ENCODE assay signal across 27 cellular contexts in genomic region chr12:92601680-92602079, GRCh38.
DNase-seq lines count a peak whose midpoint lies in the region; ATAC-seq and TF ChIP-seq lines count a peak whose summit lies in the region.
"Had no signal": no experiment of that assay in that cellular context is flagged by ENCODE, and none has a peak within 500 bp of the region (broad histone marks: within the 10 kb centered on the region; RNA-seq: fewer than 3 reads in every experiment).

No MANE protein-coding gene starts in this region.

- CTCF ChIA-PET in CD4-positive, alpha-beta T cell (lab: Charles Lee) = no interaction called here
- CTCF ChIA-PET in MCF 10A (lab: Yijun Ruan, JAX) = no interaction called here

- no peak for TF ChIP-seq CTCF in CD4-positive, alpha-beta T cell (IDR thresholded peaks at IDR 0.05)
- TF ChIP-seq CTCF in HFFc6 (IDR thresholded peaks at IDR 0.05) (no peak), MCF 10A (IDR thresholded peaks at IDR 0.05; ENCODE audit: unreplicated experiment) (no peak)

- no peak overlapping the region for H3K14ac ChIP-seq in mesenchymal stem cell (ENCODE audit: low read length in 2 of 2)

- peaks cover 14% of the 10 kb centered on the region for H3K9me3 Mint-ChIP-seq in CD4-positive, alpha-beta T cell
- H3K9me3 Mint-ChIP-seq in HFFc6 (peaks cover 24% of the 10 kb centered on the region), MCF 10A (ENCODE audit: unreplicated experiment) (peaks cover 16% of the 10 kb centered on the region)

- no peak overlapping the region for H4K8ac ChIP-seq in mesenchymal stem cell (ENCODE audit: low read length)

- peak overlapping the region; percentile 29 to 42 for H2BK12ac ChIP-seq in mesenchymal stem cell (ENCODE audit: low read length in 2 of 2)

- H2BK120ac ChIP-seq in mesenchymal stem cell (ENCODE audit: low read depth, low read length) = no peak overlapping the region

- H3K9me3 ChIP-seq in CD4-positive, alpha-beta T cell (ENCODE audit: control insufficient read depth, low read length) = peaks cover 12% of the 10 kb centered on the region
- no peaks in the 10 kb centered on the region for H3K9me3 ChIP-seq in mesenchymal stem cell (ENCODE audit: control insufficient read depth, low read length)
- H3K9me3 ChIP-seq: pancreas, right atrium auricular region, SJCRH30, thyroid gland had no signal

- POLR2A ChIA-PET in CD4-positive, alpha-beta T cell (lab: Charles Lee) = no interaction called here
- POLR2A ChIA-PET in MCF 10A (lab: Yijun Ruan, JAX) = interaction anchor here (0.8 to 1.9 kb wide), 4 partner anchors 353 to 782 kb away, joined by 3 to 6 read pairs (median 4); partner anchors contain the start of gene BTG1

- no peak overlapping the region for H2AK5ac ChIP-seq in mesenchymal stem cell (ENCODE audit: low read length, severe bottlenecking)

- ATAC-seq in CD4-positive, alpha-beta T cell (ENCODE audit: poor library complexity) = no peak
- no peak for ATAC-seq in Right ventricle myocardium inferior
- ATAC-seq: activated CD8-positive, alpha-beta memory T cell treated with anti-CD3 and anti-CD28 coated beads, Interleukin-2, amount 10 ng/mL, durations not matched to agents 7 days and 5 days; activated T-cell treated with anti-CD3 and anti-CD28 coated beads, Interleukin-2, amount 50 U/mL, for 72 hours; CD8-positive, alpha-beta T cell; left lobe of liver; pancreas; stimulated activated naive CD8-positive, alpha-beta T cell treated with anti-CD3 and anti-CD28 coated beads, Interleukin-15, amount 100 ng/mL, for 72 hours had no signal

- intact Hi-C loops in CD4-positive, alpha-beta T cell (cut with DNase I, micrococcal nuclease) = no loop called here
- intact Hi-C loops in MCF 10A (cut with micrococcal nuclease) (no loop called here), Right ventricle myocardium inferior (cut with DNase I) (no loop called here)

- H3K27me3 ChIP-seq in CD4-positive, alpha-beta T cell (ENCODE audit: control insufficient read depth, insufficient read depth, low read length) = no peaks in the 10 kb centered on the region
- no peaks in the 10 kb centered on the region for H3K27me3 ChIP-seq in mesenchymal stem cell (ENCODE audit: control insufficient read depth in 1 of 2, insufficient read depth in 1 of 2, low read length in 2 of 2)
- H3K27me3 ChIP-seq: pancreas, right atrium auricular region, SJCRH30, thyroid gland had no signal

- 93% methylated on average over 6 of the region's 6 CpGs for WGBS in mesenchymal stem cell

- no TSS peak for BruUV-seq in MCF 10A (replicated peaks; lab: Mats Ljungman, UMichigan)

- peaks cover 13% of the 10 kb centered on the region for H3K36me3 Mint-ChIP-seq in CD4-positive, alpha-beta T cell (ENCODE audit: low read depth)
- H3K36me3 Mint-ChIP-seq in HFFc6 (ENCODE audit: low read depth) (peaks cover 23% of the 10 kb centered on the region), MCF 10A (ENCODE audit: insufficient read depth, unreplicated experiment) (no peaks in the 10 kb centered on the region)

- H4K91ac ChIP-seq in mesenchymal stem cell (ENCODE audit: low read length) = no peak overlapping the region

- no peak overlapping the region for H3K4me2 ChIP-seq in mesenchymal stem cell (ENCODE audit: low read length, poor library complexity, severe bottlenecking)

- peaks cover 2% of the 10 kb centered on the region for H3K4me1 ChIP-seq in mesenchymal stem cell (ENCODE audit: control insufficient read depth, insufficient read depth, low read depth, low read length)
- H3K4me1 ChIP-seq: pancreas, right atrium auricular region, SJCRH30, thyroid gland had no signal

- no peak overlapping the region for H3K18ac ChIP-seq in mesenchymal stem cell (ENCODE audit: low read depth in 1 of 2, low read length in 2 of 2)

- H2BK15ac ChIP-seq in mesenchymal stem cell (ENCODE audit: low read depth, poor library complexity, severe bottlenecking) = no peak overlapping the region

- H3K27ac Mint-ChIP-seq in CD4-positive, alpha-beta T cell = peak overlapping the region; percentile 24
- H3K27ac Mint-ChIP-seq in HFFc6 = peak overlapping the region; percentile 77
- peak overlapping the region; percentile 90 for H3K27ac Mint-ChIP-seq in MCF 10A (ENCODE audit: low read depth, unreplicated experiment)
- H3K27ac Mint-ChIP-seq: activated CD8-positive, alpha-beta memory T cell treated with anti-CD3 and anti-CD28 coated beads, Interleukin-2, amount 10 ng/mL, durations not matched to agents 7 days and 5 days; activated naive CD4-positive, alpha-beta T cell treated with anti-CD3 and anti-CD28 coated beads, Interleukin-2, amount 10 ng/mL, durations not matched to agents 7 days and 5 days; activated T-cell treated with anti-CD3 and anti-CD28 coated beads, Interleukin-2, amount 50 U/mL, for 72 hours; CD8-positive, alpha-beta T cell; nephron; stimulated activated naive CD8-positive, alpha-beta T cell treated with anti-CD3 and anti-CD28 coated beads, Interleukin-15, amount 100 ng/mL, for 72 hours had no signal

- no peak overlapping the region for H3K4me3 ChIP-seq in mesenchymal stem cell (ENCODE audit: insufficient read depth in 1 of 2, low read depth in 1 of 2, low read length in 2 of 2)
- H3K4me3 ChIP-seq: pancreas, right atrium auricular region, SJCRH30, thyroid gland had no signal

- H3K9ac ChIP-seq in mesenchymal stem cell (ENCODE audit: low read length) = no peak overlapping the region

- no peaks in the 10 kb centered on the region for H3K27me3 Mint-ChIP-seq in CD4-positive, alpha-beta T cell
- H3K27me3 Mint-ChIP-seq in HFFc6 (ENCODE audit: insufficient read depth) = peaks cover 1% of the 10 kb centered on the region; the same call in 1 of the 2 replicates
- no peaks in the 10 kb centered on the region for H3K27me3 Mint-ChIP-seq in MCF 10A (ENCODE audit: insufficient read depth, unreplicated experiment)
- H3K27me3 Mint-ChIP-seq: activated CD8-positive, alpha-beta memory T cell treated with anti-CD3 and anti-CD28 coated beads, Interleukin-2, amount 10 ng/mL, durations not matched to agents 7 days and 5 days; activated naive CD4-positive, alpha-beta T cell treated with anti-CD3 and anti-CD28 coated beads, Interleukin-2, amount 10 ng/mL, durations not matched to agents 7 days and 5 days; stimulated activated naive CD8-positive, alpha-beta T cell treated with anti-CD3 and anti-CD28 coated beads, Interleukin-15, amount 100 ng/mL, for 72 hours had no signal

- no peak overlapping the region for H3K4me3 Mint-ChIP-seq in CD4-positive, alpha-beta T cell
- H3K4me3 Mint-ChIP-seq in HFFc6 (no peak overlapping the region), MCF 10A (ENCODE audit: unreplicated experiment) (no peak overlapping the region)
- H3K4me3 Mint-ChIP-seq: activated CD8-positive, alpha-beta memory T cell treated with anti-CD3 and anti-CD28 coated beads, Interleukin-2, amount 10 ng/mL, durations not matched to agents 7 days and 5 days; activated naive CD4-positive, alpha-beta T cell treated with anti-CD3 and anti-CD28 coated beads, Interleukin-2, amount 10 ng/mL, durations not matched to agents 7 days and 5 days; activated T-cell treated with anti-CD3 and anti-CD28 coated beads, Interleukin-2, amount 50 U/mL, for 72 hours; CD8-positive, alpha-beta T cell; nephron; stimulated activated naive CD8-positive, alpha-beta T cell treated with anti-CD3 and anti-CD28 coated beads, Interleukin-15, amount 100 ng/mL, for 72 hours had no signal

- no peak overlapping the region for H3K23ac ChIP-seq in mesenchymal stem cell (ENCODE audit: low read length in 2 of 2)

- no peak overlapping the region for H3K27ac ChIP-seq in CD4-positive, alpha-beta T cell (ENCODE audit: low read depth, low read length)
- H3K27ac ChIP-seq in mesenchymal stem cell (ENCODE audit: low read length, poor library complexity, severe bottlenecking) = no peak overlapping the region
- H3K27ac ChIP-seq: pancreas, right atrium auricular region, SJCRH30, thyroid gland had no signal

- H2AFZ ChIP-seq in mesenchymal stem cell (ENCODE audit: low read depth, low read length) = no peak overlapping the region

- peaks cover 4% of the 10 kb centered on the region for H3K4me1 Mint-ChIP-seq in CD4-positive, alpha-beta T cell (ENCODE audit: low read depth)
- H3K4me1 Mint-ChIP-seq in HFFc6 (ENCODE audit: low read depth) = peaks cover 60% of the 10 kb centered on the region
- peaks cover 27% of the 10 kb centered on the region for H3K4me1 Mint-ChIP-seq in MCF 10A (ENCODE audit: insufficient read depth, unreplicated experiment)
- H3K4me1 Mint-ChIP-seq: activated naive CD4-positive, alpha-beta T cell treated with anti-CD3 and anti-CD28 coated beads, Interleukin-2, amount 10 ng/mL, durations not matched to agents 7 days and 5 days; nephron had no signal

- H3K79me1 ChIP-seq in mesenchymal stem cell (replicated peaks; ENCODE audit: low read length, poor library complexity, severe bottlenecking) = no peaks in the 10 kb centered on the region

- no peak overlapping the region for H3K4ac ChIP-seq in mesenchymal stem cell (ENCODE audit: low read depth in 1 of 2, low read length in 2 of 2)

- DNase-seq in CD4-positive, alpha-beta T cell = no peak
- DNase-seq in HFFc6 (no peak), MCF 10A (ENCODE audit: unreplicated experiment) (no peak), mesenchymal stem cell (no peak), SW 1271 (lab: John Stamatoyannopoulos, UW) (no peak), Right ventricle myocardium inferior (ENCODE audit: missing footprints) (no peak)
- no peak for DNase-seq in activated CD4-positive, CD25-positive, alpha-beta regulatory T cell treated with anti-CD3 and anti-CD28 coated beads, Interleukin-2, amount 50 U/mL, for 72 hours
- DNase-seq: activated CD4-positive, alpha-beta T cell treated with anti-CD3 and anti-CD28 coated beads for 48 hours; activated CD8-positive, alpha-beta memory T cell treated with anti-CD3 and anti-CD28 coated beads, Interleukin-2, amount 10 ng/mL, durations not matched to agents 7 days and 5 days; activated naive CD4-positive, alpha-beta T cell treated with anti-CD3 and anti-CD28 coated beads, Interleukin-2, amount 10 ng/mL, durations not matched to agents 7 days and 5 days; activated T-cell treated with anti-CD3 and anti-CD28 coated beads, Interleukin-2, amount 50 U/mL, for 72 hours; CD8-positive, alpha-beta T cell; DMS53; GOT3; KG1; midbrain; NCI-H146; NCI-H510A; NK-92 treated with Interleukin-12 subunit alpha and Interleukin-12 subunit beta, amount 100 ng/mL, for 24 hours; pancreas; SJCRH30; stimulated activated CD4-positive, alpha-beta T cell treated with anti-CD3 and anti-CD28 coated beads, Interleukin-4, amount 100 ng/mL, for 24 hours; stimulated activated naive CD8-positive, alpha-beta T cell treated with anti-CD3 and anti-CD28 coated beads, Interleukin-15, amount 100 ng/mL, for 72 hours; thyroid gland had no signal

- H3K36me3 ChIP-seq in mesenchymal stem cell (ENCODE audit: control insufficient read depth in 1 of 2, insufficient read depth in 2 of 2, low read depth in 1 of 2, low read length in 2 of 2) = no peaks in the 10 kb centered on the region
- H3K36me3 ChIP-seq: pancreas, right atrium auricular region, SJCRH30, thyroid gland had no signal

- no peak overlapping the region for H2BK5ac ChIP-seq in mesenchymal stem cell (ENCODE audit: low read depth, low read length, poor library complexity, severe bottlenecking)

Comparison
In these comparisons a context has a peak if more than half of its experiments do, and no peak if none do; other contexts are left out.
1. H3K27ac Mint-ChIP-seq: peak in every context shown above with its lines; median percentile 90 in MCF 10A; 77 in HFFc6; 24 in CD4-positive, alpha-beta T cell.